ENCODE assay signal across 1 cellular context in the genomic region with DNA sequence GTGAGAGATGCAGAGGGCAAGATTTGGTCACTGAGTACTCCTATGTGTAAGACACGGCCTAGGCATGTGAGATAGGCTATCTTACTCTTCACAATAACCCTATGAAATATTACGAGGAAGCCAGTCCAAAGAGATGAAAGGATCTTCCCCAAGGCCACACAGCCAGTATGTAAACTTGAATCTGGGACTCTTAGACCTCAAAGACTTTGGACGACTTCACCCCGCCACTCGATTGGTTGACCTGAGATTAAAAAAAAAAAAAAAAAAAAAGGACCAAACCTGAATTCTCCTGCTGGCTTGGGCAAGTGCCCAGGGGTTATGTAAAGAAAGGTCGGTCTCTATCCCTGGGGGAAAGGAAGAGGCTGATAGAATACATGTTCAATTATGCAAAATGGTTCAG.
A peak's percentile ranks its signal among the peaks of the same experiment; 100 is the strongest.
TF ChIP-seq lines count a peak whose summit lies in the region.

No MANE protein-coding gene starts in this region.

TF ChIP-seq in HepG2, 621 proteins besides CTCF, POLR2A, EP300 and RAD21 (continued from another document):
- TF ChIP-seq, protein P1, sequence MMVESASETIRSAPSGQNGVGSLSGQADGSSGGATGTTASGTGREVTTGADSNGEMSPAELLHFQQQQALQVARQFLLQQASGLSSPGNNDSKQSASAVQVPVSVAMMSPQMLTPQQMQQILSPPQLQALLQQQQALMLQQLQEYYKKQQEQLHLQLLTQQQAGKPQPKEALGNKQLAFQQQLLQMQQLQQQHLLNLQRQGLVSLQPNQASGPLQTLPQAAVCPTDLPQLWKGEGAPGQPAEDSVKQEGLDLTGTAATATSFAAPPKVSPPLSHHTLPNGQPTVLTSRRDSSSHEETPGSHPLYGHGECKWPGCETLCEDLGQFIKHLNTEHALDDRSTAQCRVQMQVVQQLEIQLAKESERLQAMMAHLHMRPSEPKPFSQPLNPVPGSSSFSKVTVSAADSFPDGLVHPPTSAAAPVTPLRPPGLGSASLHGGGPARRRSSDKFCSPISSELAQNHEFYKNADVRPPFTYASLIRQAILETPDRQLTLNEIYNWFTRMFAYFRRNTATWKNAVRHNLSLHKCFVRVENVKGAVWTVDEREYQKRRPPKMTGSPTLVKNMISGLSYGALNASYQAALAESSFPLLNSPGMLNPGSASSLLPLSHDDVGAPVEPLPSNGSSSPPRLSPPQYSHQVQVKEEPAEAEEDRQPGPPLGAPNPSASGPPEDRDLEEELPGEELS (CRISPR knock-in tag; IDR thresholded peaks at IDR 0.05) = no peak
- TF ChIP-seq ZNF329 (CRISPR knock-in tag; IDR thresholded peaks at IDR 0.05; ENCODE audit: low read depth) (no peak), TCF12 (IDR thresholded peaks at IDR 0.05) (no peak), TCF12 (CRISPR knock-in tag; IDR thresholded peaks at IDR 0.05) (no peak), ZFP36 (IDR thresholded peaks at IDR 0.05; ENCODE audit: borderline replicate concordance, low read depth, low read length, partially characterized antibody) (no peak)
- TF ChIP-seq, protein P2, sequence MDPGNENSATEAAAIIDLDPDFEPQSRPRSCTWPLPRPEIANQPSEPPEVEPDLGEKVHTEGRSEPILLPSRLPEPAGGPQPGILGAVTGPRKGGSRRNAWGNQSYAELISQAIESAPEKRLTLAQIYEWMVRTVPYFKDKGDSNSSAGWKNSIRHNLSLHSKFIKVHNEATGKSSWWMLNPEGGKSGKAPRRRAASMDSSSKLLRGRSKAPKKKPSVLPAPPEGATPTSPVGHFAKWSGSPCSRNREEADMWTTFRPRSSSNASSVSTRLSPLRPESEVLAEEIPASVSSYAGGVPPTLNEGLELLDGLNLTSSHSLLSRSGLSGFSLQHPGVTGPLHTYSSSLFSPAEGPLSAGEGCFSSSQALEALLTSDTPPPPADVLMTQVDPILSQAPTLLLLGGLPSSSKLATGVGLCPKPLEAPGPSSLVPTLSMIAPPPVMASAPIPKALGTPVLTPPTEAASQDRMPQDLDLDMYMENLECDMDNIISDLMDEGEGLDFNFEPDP (CRISPR knock-in tag; conservative IDR thresholded peaks at IDR 0.05) = no peak
- TF ChIP-seq, protein P3, sequence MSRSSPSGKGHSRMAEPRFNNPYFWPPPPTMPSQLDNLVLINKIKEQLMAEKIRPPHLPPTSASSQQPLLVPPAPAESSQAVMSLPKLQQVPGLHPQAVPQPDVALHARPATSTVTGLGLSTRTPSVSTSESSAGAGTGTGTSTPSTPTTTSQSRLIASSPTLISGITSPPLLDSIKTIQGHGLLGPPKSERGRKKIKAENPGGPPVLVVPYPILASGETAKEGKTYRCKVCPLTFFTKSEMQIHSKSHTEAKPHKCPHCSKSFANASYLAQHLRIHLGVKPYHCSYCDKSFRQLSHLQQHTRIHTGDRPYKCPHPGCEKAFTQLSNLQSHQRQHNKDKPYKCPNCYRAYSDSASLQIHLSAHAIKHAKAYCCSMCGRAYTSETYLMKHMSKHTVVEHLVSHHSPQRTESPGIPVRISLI (CRISPR knock-in tag; IDR thresholded peaks at IDR 0.05; ENCODE audit: borderline replicate concordance) = peak; percentile 91
TF ChIP-seq in HepG2: peak in this region for 40.
